20 cellular contexts compared by ENCODE assay signal in genomic region chr3:15595955-15596354, GRCh38. TPM values are rescaled to one million over a fixed set of nuclear protein-coding genes. Genes with fewer than 3 reads are reported as not detected.
DNase-seq lines count a peak whose midpoint lies in the region; ATAC-seq and TF ChIP-seq lines count a peak whose summit lies in the region.
"Had no signal": no experiment of that assay in that cellular context is flagged by ENCODE, and none has a peak within 500 bp of the region (broad histone marks: within the 10 kb centered on the region; RNA-seq: fewer than 3 reads in every experiment).

No MANE protein-coding gene starts in this region.

- peaks cover 30% of the 10 kb centered on the region for H3K4me1 Mint-ChIP-seq in activated CD8-positive, alpha-beta T cell treated with anti-CD3 and anti-CD28 coated beads for 36 hours (ENCODE audit: low read depth)
- H3K4me1 Mint-ChIP-seq in activated CD8-positive, alpha-beta T cell treated with anti-CD3 and anti-CD28 coated beads, Interleukin-2, amount 10 ng/mL, durations not matched to agents 7 days and 5 days (ENCODE audit: low read depth): peaks cover 13% of the 10 kb centered on the region
- H3K4me1 Mint-ChIP-seq in stimulated activated naive CD8-positive, alpha-beta T cell treated with anti-CD3 and anti-CD28 coated beads, Interleukin-15, amount 100 ng/mL, for 72 hours: peaks cover 41% of the 10 kb centered on the region

- no peaks in the 10 kb centered on the region for H3K9me3 Mint-ChIP-seq in activated CD8-positive, alpha-beta T cell treated with anti-CD3 and anti-CD28 coated beads for 36 hours
- no peaks in the 10 kb centered on the region for H3K9me3 Mint-ChIP-seq in activated CD8-positive, alpha-beta T cell treated with anti-CD3 and anti-CD28 coated beads, Interleukin-2, amount 10 ng/mL, durations not matched to agents 7 days and 5 days (ENCODE audit: insufficient read depth)
- no peaks in the 10 kb centered on the region for H3K9me3 Mint-ChIP-seq in stimulated activated naive CD8-positive, alpha-beta T cell treated with anti-CD3 and anti-CD28 coated beads, Interleukin-15, amount 100 ng/mL, for 72 hours
- H3K9me3 Mint-ChIP-seq: CD4-positive, alpha-beta memory T cell; CD8-positive, alpha-beta memory T cell had no signal

- no peak overlapping the region for H3K4me3 Mint-ChIP-seq in activated CD8-positive, alpha-beta T cell treated with anti-CD3 and anti-CD28 coated beads for 36 hours
- no peak overlapping the region for H3K4me3 Mint-ChIP-seq in activated CD8-positive, alpha-beta T cell treated with anti-CD3 and anti-CD28 coated beads, Interleukin-2, amount 10 ng/mL, durations not matched to agents 7 days and 5 days
- no peak overlapping the region for H3K4me3 Mint-ChIP-seq in stimulated activated naive CD8-positive, alpha-beta T cell treated with anti-CD3 and anti-CD28 coated beads, Interleukin-15, amount 100 ng/mL, for 72 hours
- H3K4me3 Mint-ChIP-seq: B cell; CD4-positive, alpha-beta memory T cell; CD8-positive, alpha-beta memory T cell had no signal

- H3K27me3 Mint-ChIP-seq in activated CD8-positive, alpha-beta T cell treated with anti-CD3 and anti-CD28 coated beads for 36 hours: no peaks in the 10 kb centered on the region
- H3K27me3 Mint-ChIP-seq in activated CD8-positive, alpha-beta T cell treated with anti-CD3 and anti-CD28 coated beads, Interleukin-2, amount 10 ng/mL, durations not matched to agents 7 days and 5 days (ENCODE audit: low read depth): no peaks in the 10 kb centered on the region
- no peaks in the 10 kb centered on the region for H3K27me3 Mint-ChIP-seq in stimulated activated naive CD8-positive, alpha-beta T cell treated with anti-CD3 and anti-CD28 coated beads, Interleukin-15, amount 100 ng/mL, for 72 hours
- H3K27me3 Mint-ChIP-seq: B cell; CD4-positive, alpha-beta memory T cell; CD8-positive, alpha-beta memory T cell had no signal

- H3K36me3 Mint-ChIP-seq in activated CD8-positive, alpha-beta T cell treated with anti-CD3 and anti-CD28 coated beads for 36 hours (ENCODE audit: low read depth): peaks cover 12% of the 10 kb centered on the region
- H3K36me3 Mint-ChIP-seq in activated CD8-positive, alpha-beta T cell treated with anti-CD3 and anti-CD28 coated beads, Interleukin-2, amount 10 ng/mL, durations not matched to agents 7 days and 5 days (ENCODE audit: low read depth): peaks cover 21% of the 10 kb centered on the region

- DNase-seq in activated CD4-positive, CD25-positive, alpha-beta regulatory T cell (lab: John Stamatoyannopoulos, UW): no peak
- no peak for DNase-seq in activated CD8-positive, alpha-beta T cell treated with anti-CD3 and anti-CD28 coated beads for 36 hours
- DNase-seq in activated CD8-positive, alpha-beta T cell treated with anti-CD3 and anti-CD28 coated beads, Interleukin-2, amount 10 ng/mL, durations not matched to agents 7 days and 5 days: no peak
- DNase-seq in stimulated activated naive CD8-positive, alpha-beta T cell treated with anti-CD3 and anti-CD28 coated beads, Interleukin-15, Interleukin-2, amounts not matched to agents 100 U/mL and 50 U/mL, for 24 hours: no peak
- no peak for DNase-seq in stimulated activated naive CD8-positive, alpha-beta T cell treated with anti-CD3 and anti-CD28 coated beads, Interleukin-15, amount 100 ng/mL, for 72 hours
- DNase-seq: AML-193; CD4-positive, alpha-beta memory T cell; CD8-positive, alpha-beta memory T cell; COR-L47; DMS 273 treated with DMSO at 0.1 percent for 48 hours; DMS153; DMS53; DMS79; DND-41; EL; GDM1 had no signal

- intact Hi-C loops in activated CD8-positive, alpha-beta T cell treated with anti-CD3 and anti-CD28 coated beads for 36 hours (cut with micrococcal nuclease): no loop called here

- ATAC-seq in activated CD4-positive, CD25-positive, alpha-beta regulatory T cell treated with anti-CD3 and anti-CD28 coated beads, Interleukin-2, amount 50 U/mL, for 24 hours: peak; percentile 56 to 71
- ATAC-seq in activated CD8-positive, alpha-beta T cell treated with anti-CD3 and anti-CD28 coated beads for 36 hours: peak; percentile 35
- ATAC-seq in activated CD8-positive, alpha-beta T cell treated with anti-CD3 and anti-CD28 coated beads, Interleukin-2, amount 10 ng/mL, durations not matched to agents 7 days and 5 days: no peak
- peak; percentile 70 for ATAC-seq in stimulated activated naive CD8-positive, alpha-beta T cell treated with anti-CD3 and anti-CD28 coated beads, Interleukin-15, Interleukin-2, amounts not matched to agents 100 U/mL and 50 U/mL, for 24 hours
- no peak for ATAC-seq in stimulated activated naive CD8-positive, alpha-beta T cell treated with anti-CD3 and anti-CD28 coated beads, Interleukin-15, amount 100 ng/mL, for 72 hours
- ATAC-seq: A549, GM12878 had no signal

- CTCF ChIA-PET in activated CD8-positive, alpha-beta T cell treated with anti-CD3 and anti-CD28 coated beads for 36 hours (lab: Charles Lee): no interaction called here
- CTCF ChIA-PET in activated CD8-positive, alpha-beta T cell treated with anti-CD3 and anti-CD28 coated beads, Interleukin-2, amount 10 ng/mL, durations not matched to agents 7 days and 5 days (lab: Charles Lee): no interaction called here

- POLR2A ChIA-PET in activated CD8-positive, alpha-beta T cell treated with anti-CD3 and anti-CD28 coated beads for 36 hours (lab: Charles Lee): no interaction called here
- POLR2A ChIA-PET in activated CD8-positive, alpha-beta T cell treated with anti-CD3 and anti-CD28 coated beads, Interleukin-2, amount 10 ng/mL, durations not matched to agents 7 days and 5 days (lab: Charles Lee): interaction anchor here (0.6 kb wide), 1 partner anchor 96 kb away, joined by 3 read pairs; no protein-coding TSS in a partner anchor

- no peak overlapping the region for H3K27ac Mint-ChIP-seq in activated CD8-positive, alpha-beta T cell treated with anti-CD3 and anti-CD28 coated beads for 36 hours
- no peak overlapping the region for H3K27ac Mint-ChIP-seq in activated CD8-positive, alpha-beta T cell treated with anti-CD3 and anti-CD28 coated beads, Interleukin-2, amount 10 ng/mL, durations not matched to agents 7 days and 5 days
- H3K27ac Mint-ChIP-seq in stimulated activated naive CD8-positive, alpha-beta T cell treated with anti-CD3 and anti-CD28 coated beads, Interleukin-15, amount 100 ng/mL, for 72 hours: no peak overlapping the region
- H3K27ac Mint-ChIP-seq: B cell; CD8-positive, alpha-beta memory T cell had no signal

- TF ChIP-seq CTCF in activated CD8-positive, alpha-beta T cell treated with anti-CD3 and anti-CD28 coated beads for 36 hours (IDR thresholded peaks at IDR 0.05): no peak

RNA-seq across cellular contexts. Expression of gene HACL1, which starts 5.4 kb away (rescaled TPM):
- 10 to 100 TPM; 23.6 to 32.0 TPM for total RNA-seq in activated CD8-positive, alpha-beta T cell treated with anti-CD3 and anti-CD28 coated beads for 36 hours
- total RNA-seq in activated CD8-positive, alpha-beta T cell treated with anti-CD3 and anti-CD28 coated beads, Interleukin-2, amount 10 ng/mL, durations not matched to agents 7 days and 5 days: 10 to 100 TPM; 23.9 to 24.9 TPM

RNA-seq across cellular contexts. Expression of gene BTD, which starts 5.6 kb away (rescaled TPM):
- total RNA-seq in activated CD8-positive, alpha-beta T cell treated with anti-CD3 and anti-CD28 coated beads for 36 hours: 1 to 10 TPM; 3.8 to 4.0 TPM
- total RNA-seq in activated CD8-positive, alpha-beta T cell treated with anti-CD3 and anti-CD28 coated beads, Interleukin-2, amount 10 ng/mL, durations not matched to agents 7 days and 5 days: 1 to 10 TPM; 7.1 to 7.5 TPM

Comparison
In these comparisons a context has a peak if more than half of its experiments do, and no peak if none do; other contexts are left out.
1. ATAC-seq: peak in activated CD4-positive, CD25-positive, alpha-beta regulatory T cell treated with anti-CD3 and anti-CD28 coated beads, Interleukin-2, amount 50 U/mL, for 24 hours (2 of 2), activated CD8-positive, alpha-beta T cell treated with anti-CD3 and anti-CD28 coated beads for 36 hours (single experiment) and stimulated activated naive CD8-positive, alpha-beta T cell treated with anti-CD3 and anti-CD28 coated beads, Interleukin-15, Interleukin-2, amounts not matched to agents 100 U/mL and 50 U/mL, for 24 hours (single experiment); none in activated CD8-positive, alpha-beta T cell treated with anti-CD3 and anti-CD28 coated beads, Interleukin-2, amount 10 ng/mL, durations not matched to agents 7 days and 5 days (single experiment) and stimulated activated naive CD8-positive, alpha-beta T cell treated with anti-CD3 and anti-CD28 coated beads, Interleukin-15, amount 100 ng/mL, for 72 hours (single experiment).